In the genomic region with DNA sequence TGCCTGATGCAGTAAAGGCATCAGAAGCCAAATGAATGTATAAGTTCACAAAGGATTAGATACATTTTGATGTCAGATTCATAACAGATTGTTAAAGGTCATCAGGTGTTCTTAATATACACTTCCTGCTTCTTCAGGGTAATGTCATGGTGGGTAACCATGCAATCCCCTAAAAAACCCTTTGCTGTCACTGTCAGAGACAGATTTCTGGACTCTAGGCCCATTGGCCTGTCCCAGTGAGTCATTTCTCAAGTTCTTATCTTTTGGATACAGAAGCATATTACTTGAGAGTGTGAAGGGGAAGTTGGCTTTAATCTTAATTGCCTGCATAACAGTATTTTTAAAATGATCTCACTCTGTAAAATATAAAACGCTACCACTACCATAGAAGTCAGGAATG, we compare ENCODE assay signal across 11 cellular contexts.
DNase-seq lines count a peak whose midpoint lies in the region; ATAC-seq and TF ChIP-seq lines count a peak whose summit lies in the region.
"Had no signal": no experiment of that assay in that cellular context is flagged by ENCODE, and none has a peak within 500 bp of the region (broad histone marks: within the 10 kb centered on the region; RNA-seq: fewer than 3 reads in every experiment).

No MANE protein-coding gene starts in this region.

- H3K4me2 ChIP-seq in mesenchymal stem cell (ENCODE audit: low read length, poor library complexity, severe bottlenecking) = no peak overlapping the region

- no peak overlapping the region for H4K8ac ChIP-seq in mesenchymal stem cell (ENCODE audit: low read length)

- H4K91ac ChIP-seq in mesenchymal stem cell (ENCODE audit: low read length) = no peak overlapping the region

- no peak overlapping the region for H2AK5ac ChIP-seq in mesenchymal stem cell (ENCODE audit: low read length, severe bottlenecking)

- H3K14ac ChIP-seq in mesenchymal stem cell (ENCODE audit: low read length in 2 of 2) = no peak overlapping the region

- H3K4me1 ChIP-seq in HEK293 (ENCODE audit: control insufficient read depth, insufficient read depth, low read length) = no peaks in the 10 kb centered on the region
- no peaks in the 10 kb centered on the region for H3K4me1 ChIP-seq in mesenchymal stem cell (ENCODE audit: control insufficient read depth, insufficient read depth, low read depth, low read length)

- no peak overlapping the region for H2AFZ ChIP-seq in mesenchymal stem cell (ENCODE audit: low read depth, low read length)

- H3K4ac ChIP-seq in mesenchymal stem cell (ENCODE audit: low read depth in 1 of 2, low read length in 2 of 2) = no peak overlapping the region

- POLR2A ChIA-PET in HEK293 (lab: Yijun Ruan, JAX) = no interaction called here

- H3K4me3 ChIP-seq in HEK293 (ENCODE audit: low read depth, low read length) = no peak overlapping the region
- no peak overlapping the region for H3K4me3 ChIP-seq in mesenchymal stem cell (ENCODE audit: insufficient read depth in 1 of 2, low read depth in 1 of 2, low read length in 2 of 2)
- H3K4me3 ChIP-seq: heart left ventricle had no signal

- DNase-seq in mesenchymal stem cell (peak; percentile 18), HCEC 1CT (no peak)
- no peak for DNase-seq in stimulated activated CD4-positive, alpha-beta T cell treated with anti-CD3 and anti-CD28 coated beads, Interleukin-4, amount 100 ng/mL, for 1 hour
- DNase-seq in activated T-cell treated with anti-CD3 and anti-CD28 coated beads, Interleukin-2, amount 50 U/mL, for 48 hours = no peak
- DNase-seq: activated CD8-positive, alpha-beta T cell treated with anti-CD3 and anti-CD28 coated beads, Interleukin-2, amount 10 ng/mL, durations not matched to agents 7 days and 5 days; caudate nucleus; heart left ventricle; Karpas-422 had no signal

- no peak overlapping the region for H3K18ac ChIP-seq in mesenchymal stem cell (ENCODE audit: low read depth in 1 of 2, low read length in 2 of 2)

- 58% methylated on average over 1 of the region's 1 CpG for WGBS in mesenchymal stem cell

- peak; percentile 77 for ATAC-seq in GM19023 (IDR thresholded peaks at IDR 0.05; ENCODE audit: unreplicated experiment)
- ATAC-seq in HG03457 (IDR thresholded peaks at IDR 0.05; ENCODE audit: unreplicated experiment) = peak; percentile 83
- ATAC-seq: activated CD8-positive, alpha-beta T cell treated with anti-CD3 and anti-CD28 coated beads, Interleukin-2, amount 10 ng/mL, durations not matched to agents 7 days and 5 days had no signal

- TF ChIP-seq CTCF in HEK293 (tag by site-specific recombination; IDR thresholded peaks at IDR 0.05) = no peak

- CTCF ChIA-PET in HEK293 (lab: Yijun Ruan, JAX) = no interaction called here

- no peak overlapping the region for H3K23ac ChIP-seq in mesenchymal stem cell (ENCODE audit: low read length in 2 of 2)

- no peak overlapping the region for H3K9ac ChIP-seq in mesenchymal stem cell (ENCODE audit: low read length)

- no peak overlapping the region for H2BK15ac ChIP-seq in mesenchymal stem cell (ENCODE audit: low read depth, poor library complexity, severe bottlenecking)

- no peak overlapping the region for H2BK120ac ChIP-seq in mesenchymal stem cell (ENCODE audit: low read depth, low read length)

- H3K27ac ChIP-seq in HEK293 (ENCODE audit: extremely low read depth, low read depth, low read length) = no peak overlapping the region
- no peak overlapping the region for H3K27ac ChIP-seq in mesenchymal stem cell (ENCODE audit: low read length, poor library complexity, severe bottlenecking)
- H3K27ac ChIP-seq: heart left ventricle had no signal

- no peaks in the 10 kb centered on the region for H3K36me3 ChIP-seq in HEK293 (ENCODE audit: control insufficient read depth in 2 of 2, insufficient read depth in 1 of 2, low read length in 2 of 2)
- no peaks in the 10 kb centered on the region for H3K36me3 ChIP-seq in mesenchymal stem cell (ENCODE audit: control insufficient read depth in 1 of 2, insufficient read depth in 2 of 2, low read depth in 1 of 2, low read length in 2 of 2)
- H3K36me3 ChIP-seq: heart left ventricle had no signal

- H2BK5ac ChIP-seq in mesenchymal stem cell (ENCODE audit: low read depth, low read length, poor library complexity, severe bottlenecking) = no peak overlapping the region

- H3K9me3 ChIP-seq in HEK293 (ENCODE audit: control insufficient read depth, insufficient read depth, low read depth, low read length) = no peaks in the 10 kb centered on the region
- no peaks in the 10 kb centered on the region for H3K9me3 ChIP-seq in mesenchymal stem cell (ENCODE audit: control insufficient read depth, low read length)
- H3K9me3 ChIP-seq: heart left ventricle had no signal

- H3K79me1 ChIP-seq in mesenchymal stem cell (replicated peaks; ENCODE audit: low read length, poor library complexity, severe bottlenecking) = no peaks in the 10 kb centered on the region

- no peaks in the 10 kb centered on the region for H3K27me3 ChIP-seq in mesenchymal stem cell (ENCODE audit: control insufficient read depth in 1 of 2, insufficient read depth in 1 of 2, low read length in 2 of 2)
- H3K27me3 ChIP-seq: heart left ventricle had no signal

- H2BK12ac ChIP-seq in mesenchymal stem cell (ENCODE audit: low read length in 2 of 2) = no peak overlapping the region

TF ChIP-seq in HEK293, 187 proteins besides CTCF, POLR2A, EP300 and RAD21:
- TF ChIP-seq ZNF549 (tag by site-specific recombination; IDR thresholded peaks at IDR 0.05) (no peak), ZNF37A (tag by site-specific recombination; IDR thresholded peaks at IDR 0.05) (no peak), OSR2 (tag by site-specific recombination; IDR thresholded peaks at IDR 0.05) (peak; percentile 13; the same call in 1 of the 2 replicates)
- TF ChIP-seq, protein P1, sequence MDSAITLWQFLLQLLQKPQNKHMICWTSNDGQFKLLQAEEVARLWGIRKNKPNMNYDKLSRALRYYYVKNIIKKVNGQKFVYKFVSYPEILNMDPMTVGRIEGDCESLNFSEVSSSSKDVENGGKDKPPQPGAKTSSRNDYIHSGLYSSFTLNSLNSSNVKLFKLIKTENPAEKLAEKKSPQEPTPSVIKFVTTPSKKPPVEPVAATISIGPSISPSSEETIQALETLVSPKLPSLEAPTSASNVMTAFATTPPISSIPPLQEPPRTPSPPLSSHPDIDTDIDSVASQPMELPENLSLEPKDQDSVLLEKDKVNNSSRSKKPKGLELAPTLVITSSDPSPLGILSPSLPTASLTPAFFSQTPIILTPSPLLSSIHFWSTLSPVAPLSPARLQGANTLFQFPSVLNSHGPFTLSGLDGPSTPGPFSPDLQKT (IDR thresholded peaks at IDR 0.05; ENCODE audit: borderline replicate concordance, low read depth, low read length) = no peak
- TF ChIP-seq, protein P2, sequence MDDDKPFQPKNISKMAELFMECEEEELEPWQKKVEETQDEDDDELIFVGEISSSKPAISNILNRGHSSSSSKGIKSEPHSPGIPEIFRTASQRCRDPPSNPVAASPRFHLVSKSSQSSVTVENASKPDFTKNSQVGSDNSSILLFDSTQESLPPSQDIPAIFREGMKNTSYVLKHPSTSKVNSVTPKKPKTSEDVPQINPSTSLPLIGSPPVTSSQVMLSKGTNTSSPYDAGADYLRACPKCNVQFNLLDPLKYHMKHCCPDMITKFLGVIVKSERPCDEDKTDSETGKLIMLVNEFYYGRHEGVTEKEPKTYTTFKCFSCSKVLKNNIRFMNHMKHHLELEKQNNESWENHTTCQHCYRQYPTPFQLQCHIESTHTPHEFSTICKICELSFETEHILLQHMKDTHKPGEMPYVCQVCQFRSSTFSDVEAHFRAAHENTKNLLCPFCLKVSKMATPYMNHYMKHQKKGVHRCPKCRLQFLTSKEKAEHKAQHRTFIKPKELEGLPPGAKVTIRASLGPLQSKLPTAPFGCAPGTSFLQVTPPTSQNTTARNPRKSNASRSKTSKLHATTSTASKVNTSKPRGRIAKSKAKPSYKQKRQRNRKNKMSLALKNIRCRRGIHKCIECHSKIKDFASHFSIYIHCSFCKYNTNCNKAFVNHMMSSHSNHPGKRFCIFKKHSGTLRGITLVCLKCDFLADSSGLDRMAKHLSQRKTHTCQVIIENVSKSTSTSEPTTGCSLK (tag by site-specific recombination; IDR thresholded peaks at IDR 0.05) = no peak
